In the genomic region with DNA sequence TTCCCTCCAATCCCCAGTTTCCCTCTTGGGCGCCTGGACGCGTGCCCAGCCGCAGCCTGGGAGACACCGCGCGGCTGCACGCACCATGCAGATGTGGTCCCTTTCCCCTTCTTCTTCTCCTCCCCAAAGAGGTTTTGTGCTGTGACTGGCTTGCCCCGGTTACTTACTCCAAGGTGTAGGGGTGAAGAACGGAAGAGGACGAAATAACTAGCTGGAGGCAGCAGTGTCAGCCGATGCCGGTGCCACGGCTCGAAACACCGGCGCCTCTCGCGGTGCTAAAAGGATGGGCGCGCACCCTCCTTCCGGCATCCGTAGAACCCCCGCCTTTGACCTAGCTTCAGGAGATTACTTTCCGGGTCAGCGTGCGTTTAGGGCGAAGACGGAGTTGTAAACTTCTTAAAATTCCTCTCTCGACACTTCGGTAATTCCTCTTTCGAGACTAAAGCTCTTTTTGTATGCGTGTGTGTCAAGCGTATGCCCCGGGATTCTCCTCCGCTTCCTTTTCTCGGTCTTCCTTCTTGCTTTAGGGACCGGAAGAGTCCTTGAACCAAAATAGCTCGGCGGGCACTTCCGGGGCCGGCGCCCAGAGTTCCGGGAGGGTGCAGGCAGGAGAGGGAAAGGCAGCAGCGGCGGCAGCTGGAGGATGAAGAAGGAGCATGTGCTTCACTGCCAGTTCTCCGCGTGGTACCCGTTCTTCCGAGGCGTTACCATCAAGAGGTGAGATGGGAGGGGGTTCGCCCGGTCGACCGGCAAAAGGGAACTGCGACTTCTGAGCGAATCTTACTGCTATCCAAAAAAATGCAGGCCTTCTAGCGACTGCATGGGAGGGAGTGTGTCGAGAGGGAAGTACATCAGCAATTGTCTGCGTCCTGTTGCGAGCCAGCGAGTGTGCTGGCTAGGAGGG, we compare ENCODE assay signal across 8 cellular contexts. TPM values are rescaled to one million over a fixed set of nuclear protein-coding genes. Genes with fewer than 3 reads are reported as not detected.
A peak's percentile ranks its signal among the peaks of the same experiment; 100 is the strongest.
DNase-seq lines count a peak whose midpoint lies in the region; ATAC-seq and TF ChIP-seq lines count a peak whose summit lies in the region.

CDC123 (plus strand) TSS at position 586 of the 904 bp plus-strand sequence; CDS start at position 644, 58 bp downstream.
NUDT5 (minus strand) TSS at position 289 of the 904 bp plus-strand sequence. CDS start 9,600 bp downstream, outside the sequence.

- H3K27me3 ChIP-seq in mononuclear cell (ENCODE audit: insufficient read depth, low read length), result no peaks in the 10 kb centered on the region

- H3K9me3 ChIP-seq in mononuclear cell (ENCODE audit: low read depth, low read length), result no peaks in the 10 kb centered on the region

- peak; percentile 94 for DNase-seq in DMS114 treated with DMSO at 0.1 percent for 48 hours (lab: John Stamatoyannopoulos, UW; ENCODE audit: unreplicated experiment)
- DNase-seq in HuH-7.5 (ENCODE audit: low spot score), result peak; percentile 79
- peak; percentile 98 for DNase-seq in OCI-M1 (lab: John Stamatoyannopoulos, UW)
- DNase-seq in activated T-cell treated with anti-CD3 and anti-CD28 coated beads for 24 hours (ENCODE audit: low read depth), result peak; percentile 80
- DNase-seq in epithelial cell of esophagus (ENCODE audit: low read depth), result peak; percentile 96
- peak; percentile 73 to 79 for DNase-seq in stimulated activated CD8-positive, alpha-beta memory T cell treated with anti-CD3 and anti-CD28 coated beads, Interleukin-2, amount 100 ng/mL, for 48 hours (ENCODE audit: low read depth in 2 of 2)

- H3K4me3 ChIP-seq in epithelial cell of esophagus (ENCODE audit: low read length), result peak within 1 kb of the TSS; percentile 99
- peak within 1 kb of the TSS; percentile 87 for H3K4me3 ChIP-seq in mononuclear cell (ENCODE audit: low read length)

- H3K4me1 ChIP-seq in mononuclear cell (ENCODE audit: insufficient read depth, low read length), result peaks cover 40% of the 10 kb centered on the region

- peak; percentile 88 for ATAC-seq in GM21528 (IDR thresholded peaks at IDR 0.05; ENCODE audit: low FRiP score, unreplicated experiment)

- TF ChIP-seq CTCF in epithelial cell of esophagus (IDR thresholded peaks at IDR 0.05; ENCODE audit: insufficient read depth, low read depth, low read length, missing control alignments), result peak; percentile 6

RNA-seq across cellular contexts. Expression of gene CDC123, which starts in this region (rescaled TPM):
- 91.0 TPM for total RNA-seq in mononuclear cell

RNA-seq across cellular contexts. Expression of gene NUDT5, which starts in this region (rescaled TPM):
- total RNA-seq in mononuclear cell, result 10.8 TPM

Comparison
In these comparisons a context has a peak if more than half of its experiments do, and no peak if none do; other contexts are left out.
1. Peak in every context shown above with its lines: DNase-seq, ATAC-seq and H3K4me3 ChIP-seq.